In the genomic region with DNA sequence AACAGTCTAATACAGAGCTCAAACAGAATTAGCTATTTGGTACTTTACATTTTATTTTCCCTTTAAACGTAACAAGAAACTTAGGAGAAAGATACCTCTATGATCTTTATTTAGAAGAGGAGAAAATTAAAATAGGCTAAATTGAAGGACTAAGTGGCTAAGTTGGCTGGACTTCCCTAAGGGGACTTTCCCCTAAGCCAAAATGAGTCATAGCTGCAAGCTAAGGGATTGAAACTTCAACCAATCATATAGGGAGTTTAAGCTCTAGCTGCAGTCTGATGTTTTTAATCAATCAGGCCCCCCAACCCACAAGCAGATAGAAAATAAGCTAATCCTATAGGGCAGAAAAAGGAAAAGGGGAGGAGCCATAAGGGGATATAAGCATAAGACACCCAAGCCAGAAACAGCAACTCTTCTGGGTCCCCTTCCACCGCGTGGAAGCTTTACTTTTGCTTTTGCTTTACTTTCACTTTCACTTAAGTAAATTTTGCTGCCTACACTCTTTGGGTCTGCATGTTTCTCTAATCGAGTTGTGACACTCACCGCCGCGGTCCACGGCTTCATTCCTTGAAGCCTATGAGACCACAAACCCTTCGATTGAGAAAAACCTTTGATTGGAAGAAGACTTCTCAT, we compare ENCODE assay signal across 9 cellular contexts.
A peak's percentile ranks its signal among the peaks of the same experiment; 100 is the strongest.
DNase-seq lines count a peak whose midpoint lies in the region; ATAC-seq, FAIRE-seq and TF ChIP-seq lines count a peak whose summit lies in the region.
"Had no signal": no experiment of that assay in that cellular context is flagged by ENCODE, and none has a peak within 500 bp of the region (broad histone marks: within the 10 kb centered on the region; RNA-seq: fewer than 3 reads in every experiment).

No MANE protein-coding gene starts in this region.

- TF ChIP-seq CTCF in HepG2 (CRISPR knock-in tag; IDR thresholded peaks at IDR 0.05) = no peak

- intact Hi-C loops in HepG2 (cut with micrococcal nuclease; ENCODE audit: unreplicated experiment) = no loop called here

- ATAC-seq in HG02642 (IDR thresholded peaks at IDR 0.05; ENCODE audit: poor library complexity, unreplicated experiment) = peak; percentile 59
- ATAC-seq in HepG2 = peak; percentile 46; the same call in 1 of the 3 replicates

- no TSS peak for BruUV-seq in HepG2 (replicated peaks; lab: Mats Ljungman, UMichigan)

- no peak overlapping the region for H3K9ac ChIP-seq in HepG2 (ENCODE audit: insufficient read depth, low read depth, low read length)

- no peaks in the 10 kb centered on the region for H3K27me3 ChIP-seq in HepG2 (ENCODE audit: control insufficient read depth in 1 of 2, insufficient read depth in 2 of 2, low read length in 2 of 2)
- H3K27me3 ChIP-seq: transverse colon had no signal

- H4K20me1 ChIP-seq in HepG2 (ENCODE audit: insufficient read depth, low read length) = no peaks in the 10 kb centered on the region

- no peaks in the 10 kb centered on the region for H3K79me2 ChIP-seq in HepG2 (ENCODE audit: insufficient read depth, low read length)

- no peak overlapping the region for H2AFZ ChIP-seq in HepG2 (ENCODE audit: low read length)

- CTCF ChIA-PET in HepG2 (lab: Yijun Ruan, JAX; ENCODE audit: low intra/inter-chr PET ratio, low total read pairs) = no interaction called here

- H3K36me3 ChIP-seq in HepG2 (replicated peaks in 1 of 2; ENCODE audit: control insufficient read depth in 1 of 2, insufficient read depth in 2 of 2, low read length in 2 of 2) = no peaks in the 10 kb centered on the region
- H3K36me3 ChIP-seq: transverse colon had no signal

- no peak for DNase-seq in GM18507 (ENCODE audit: extremely low spot score, insufficient read length, low read depth)
- DNase-seq in OCI-M2 (lab: John Stamatoyannopoulos, UW; ENCODE audit: unreplicated experiment) = peak; percentile 13
- peak; percentile 5 for DNase-seq in HepG2 (ENCODE audit: low spot score)
- DNase-seq in NCI-H446 (lab: John Stamatoyannopoulos, UW) = no peak
- no peak for DNase-seq in COLO829 (ENCODE audit: low spot score)
- no peak for DNase-seq in MV-4-11 (lab: John Stamatoyannopoulos, UW)
- no peak for DNase-seq in substantia nigra (lab: John Stamatoyannopoulos, UW)
- DNase-seq: transverse colon had no signal

- no peak for TF ChIP-seq EP300 in HepG2 (IDR thresholded peaks at IDR 0.05; ENCODE audit: low read depth in 2 of 2, low read length in 2 of 2)
- TF ChIP-seq EP300 in HepG2 (CRISPR knock-in tag; IDR thresholded peaks at IDR 0.05; ENCODE audit: borderline replicate concordance) = no peak

- in situ Hi-C loops in HepG2 (cut with HindIII; ENCODE audit: extremely low pct_ligation_motif_present, low pct_unique_long_range_greater_than_20kb) = no loop called here

- no peak overlapping the region for H3K27ac ChIP-seq in HepG2 (ENCODE audit: extremely low read length, insufficient read depth, low read length)
- H3K27ac ChIP-seq in substantia nigra (ENCODE audit: low read depth, low read length, poor library complexity, severe bottlenecking) = no peak overlapping the region
- H3K27ac ChIP-seq: transverse colon had no signal

- TF ChIP-seq POLR2A in HepG2 (IDR thresholded peaks at IDR 0.05; ENCODE audit: insufficient read depth in 1 of 2, low read depth in 2 of 2, low read length in 2 of 2) = no peak

- no peaks in the 10 kb centered on the region for H3K9me3 ChIP-seq in HepG2 (ENCODE audit: low read length)
- H3K9me3 ChIP-seq: transverse colon had no signal

- peaks cover 6% of the 10 kb centered on the region; the same call in 1 of the 2 replicates for H3K4me1 ChIP-seq in HepG2 (ENCODE audit: insufficient read depth, low read length)
- H3K4me1 ChIP-seq: transverse colon had no signal

- POLR2A ChIA-PET in HepG2 (lab: Yijun Ruan, JAX) = no interaction called here

- peak overlapping the region in 2 of 3 experiments; percentile 13 to 40; a peak in 1 of 6 replicates for H3K4me3 ChIP-seq in HepG2 (replicated peaks in 1 of 3; ENCODE audit: insufficient read depth in 1 of 3, low read depth in 2 of 3, low read length in 3 of 3)

- WGBS in HepG2 (ENCODE audit: low lambda C conversion rate) = 44% methylated on average over 9 of the region's 9 CpGs

- no peak for TF ChIP-seq RAD21 in HepG2 (CRISPR knock-in tag; IDR thresholded peaks at IDR 0.05)

- peak overlapping the region; percentile 20 for H3K4me2 ChIP-seq in HepG2 (ENCODE audit: low read depth, low read length)

- peak; percentile 52 for FAIRE-seq in GM18507 (lab: Jason Lieb, UNC)
- no peak for FAIRE-seq in HepG2 (lab: Jason Lieb, UNC)

TF ChIP-seq in HepG2, 621 proteins besides CTCF, POLR2A, EP300 and RAD21:
- TF ChIP-seq, protein P1, sequence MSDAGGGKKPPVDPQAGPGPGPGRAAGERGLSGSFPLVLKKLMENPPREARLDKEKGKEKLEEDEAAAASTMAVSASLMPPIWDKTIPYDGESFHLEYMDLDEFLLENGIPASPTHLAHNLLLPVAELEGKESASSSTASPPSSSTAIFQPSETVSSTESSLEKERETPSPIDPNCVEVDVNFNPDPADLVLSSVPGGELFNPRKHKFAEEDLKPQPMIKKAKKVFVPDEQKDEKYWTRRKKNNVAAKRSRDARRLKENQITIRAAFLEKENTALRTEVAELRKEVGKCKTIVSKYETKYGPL (CRISPR knock-in tag; IDR thresholded peaks at IDR 0.05) = no peak
- TF ChIP-seq IRF2 (CRISPR knock-in tag; IDR thresholded peaks at IDR 0.05) = peak; percentile 94
TF ChIP-seq in HepG2: peak in this region for 1.

Comparison
In these comparisons a context has a peak if more than half of its experiments do, and no peak if none do; other contexts are left out.
1. DNase-seq: peak in OCI-M2 (single experiment) and HepG2 (single experiment); none in GM18507 (single experiment), NCI-H446 (0 of 2), COLO829 (single experiment), MV-4-11 (single experiment) and substantia nigra (0 of 49).